ENCODE assay signal across 19 cellular contexts in the genomic region with DNA sequence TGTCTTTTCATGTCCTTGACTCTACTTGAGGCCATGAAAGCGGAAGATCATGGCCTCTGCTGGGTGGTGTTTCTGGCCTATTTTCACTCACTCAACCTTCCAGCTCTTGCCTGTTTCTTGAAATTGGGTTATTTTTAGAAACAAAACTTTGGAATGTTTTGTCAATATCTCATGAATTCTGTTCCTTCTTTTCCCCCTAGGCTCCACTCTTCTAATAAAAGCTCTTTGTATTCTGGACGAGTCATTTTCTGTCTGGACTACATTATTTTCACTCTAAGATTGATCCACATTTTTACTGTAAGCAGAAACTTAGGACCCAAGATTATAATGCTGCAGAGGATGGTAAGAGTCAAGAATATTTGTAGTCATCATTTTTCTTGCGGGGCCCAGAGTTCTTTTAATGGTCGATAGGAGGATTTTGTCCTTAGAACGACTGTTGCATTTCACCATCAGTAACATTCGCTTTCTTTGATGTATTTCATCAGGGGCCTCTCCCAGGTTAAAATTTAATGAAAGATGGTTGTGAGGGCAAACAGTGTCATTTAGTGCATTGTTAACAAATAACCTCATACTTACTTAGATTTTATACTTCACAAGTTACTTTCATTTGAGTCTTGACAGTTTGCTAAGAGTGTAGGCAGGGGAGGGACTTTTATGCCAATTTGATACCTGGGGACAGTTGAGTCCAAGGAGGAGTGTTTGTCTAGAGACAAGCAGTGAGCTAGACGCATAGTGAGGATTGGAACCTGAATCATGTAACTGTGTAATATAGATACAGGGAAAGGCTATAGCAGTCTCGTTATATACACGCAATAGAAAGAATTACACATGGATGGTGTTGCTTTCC.
DNase-seq lines count a peak whose midpoint lies in the region; ATAC-seq, FAIRE-seq and TF ChIP-seq lines count a peak whose summit lies in the region.
"Had no signal": no experiment of that assay in that cellular context is flagged by ENCODE, and none has a peak within 500 bp of the region (broad histone marks: within the 10 kb centered on the region; RNA-seq: fewer than 3 reads in every experiment).

No MANE protein-coding gene starts in this region.

- peaks cover 14% of the 10 kb centered on the region for H3K36me3 Mint-ChIP-seq in glutamatergic neuron (ENCODE audit: unreplicated experiment)
- H3K36me3 Mint-ChIP-seq: activated naive CD8-positive, alpha-beta T cell; CD14-positive monocyte had no signal

- H3K9ac ChIP-seq in SK-N-SH = peak overlapping the region; percentile 38
- H3K9ac ChIP-seq in smooth muscle cell (ENCODE audit: low read depth) = peak overlapping the region; percentile 53

- no peak overlapping the region for H3K4me3 ChIP-seq in SK-N-SH (ENCODE audit: low read depth in 2 of 2, low read length in 1 of 2)
- no peak overlapping the region for H3K4me3 ChIP-seq in smooth muscle cell
- no peak overlapping the region for H3K4me3 ChIP-seq in small intestine (ENCODE audit: low read depth in 1 of 2, low read length in 2 of 2)
- H3K4me3 ChIP-seq in A673 (ENCODE audit: low read depth, low read length, poor library complexity, severe bottlenecking) = no peak overlapping the region
- H3K4me3 ChIP-seq: gastroesophageal sphincter, spleen had no signal

- H3K27ac Mint-ChIP-seq in glutamatergic neuron (ENCODE audit: unreplicated experiment) = no peak overlapping the region
- H3K27ac Mint-ChIP-seq: activated naive CD8-positive, alpha-beta T cell; CD14-positive monocyte; dendritic cell treated with granulocyte-macrophage colony-stimulating factor and Interleukin-4, amounts not matched to agents 40 ng/mL and 50 ng/mL, for 4 days had no signal

- FAIRE-seq in small intestine (lab: Jason Lieb, UNC) = no peak
- FAIRE-seq: endothelial cell of umbilical vein had no signal

- TF ChIP-seq EP300 in SK-N-SH (IDR thresholded peaks at IDR 0.05; ENCODE audit: borderline replicate concordance in 1 of 2, low read depth in 1 of 2, low read length in 1 of 2) = no peak

- H3K9me3 ChIP-seq in SK-N-SH (no peaks in the 10 kb centered on the region), smooth muscle cell (replicated peaks; ENCODE audit: low read depth) (no peaks in the 10 kb centered on the region), small intestine (ENCODE audit: control insufficient read depth, low read depth) (no peaks in the 10 kb centered on the region), A673 (ENCODE audit: low read depth, low read length, poor library complexity, severe bottlenecking) (no peaks in the 10 kb centered on the region)
- H3K9me3 ChIP-seq: spleen had no signal

- H3K27me3 ChIP-seq in SK-N-SH (ENCODE audit: insufficient read depth) (no peaks in the 10 kb centered on the region), smooth muscle cell (ENCODE audit: low read depth) (peaks cover 2% of the 10 kb centered on the region), small intestine (ENCODE audit: control insufficient read depth in 2 of 2, insufficient read depth in 2 of 2, low read length in 2 of 2) (no peaks in the 10 kb centered on the region), A673 (replicated peaks; ENCODE audit: insufficient read depth, low read depth, low read length, poor library complexity) (no peaks in the 10 kb centered on the region)

- no peaks in the 10 kb centered on the region for H3K9me2 ChIP-seq in SK-N-SH

- peak overlapping the region; percentile 27 for H3K4me3 Mint-ChIP-seq in glutamatergic neuron (ENCODE audit: unreplicated experiment)
- H3K4me3 Mint-ChIP-seq: activated naive CD8-positive, alpha-beta T cell; activated T-cell treated with anti-CD3 and anti-CD28 coated beads, Interleukin-2, amount 50 U/mL, for 4 hours; CD14-positive monocyte; dendritic cell treated with granulocyte-macrophage colony-stimulating factor and Interleukin-4, amounts not matched to agents 40 ng/mL and 50 ng/mL, for 4 days; naive thymus-derived CD8-positive, alpha-beta T cell had no signal

- no peak for DNase-seq in SK-N-SH
- peak; percentile 70 for DNase-seq in SW480 (ENCODE audit: low spot score)
- DNase-seq in glutamatergic neuron = no peak
- no peak for DNase-seq in smooth muscle cell (lab: John Stamatoyannopoulos, UW; ENCODE audit: unreplicated experiment)
- DNase-seq in small intestine = no peak
- no peak for DNase-seq in iPS-NIHi11 (ENCODE audit: low spot score)
- DNase-seq in A673 (ENCODE audit: low spot score) = no peak
- DNase-seq: activated CD4-positive, alpha-beta T cell treated with anti-CD3 and anti-CD28 coated beads, Interleukin-2, amount 50 U/mL, for 48 hours; activated T-cell treated with anti-CD3 and anti-CD28 coated beads, Interleukin-2, amount 50 U/mL, for 4 hours; naive thymus-derived CD8-positive, alpha-beta T cell; NCI-H146; spleen had no signal

- H3K4me2 ChIP-seq in SK-N-SH (peak overlapping the region; percentile 48), smooth muscle cell (peak overlapping the region; percentile 35)

- TF ChIP-seq CTCF in SK-N-SH (IDR thresholded peaks at IDR 0.05) = no peak
- TF ChIP-seq CTCF in glutamatergic neuron (IDR thresholded peaks at IDR 0.05; ENCODE audit: partially characterized antibody, unreplicated experiment) = no peak
- no peak for TF ChIP-seq CTCF in smooth muscle cell (IDR thresholded peaks at IDR 0.05; ENCODE audit: borderline replicate concordance, insufficient read depth, poor library complexity, severe bottlenecking)
- no peak for TF ChIP-seq CTCF in A673 (conservative IDR thresholded peaks at IDR 0.05; ENCODE audit: low read depth, low read length)

- intact Hi-C loops in A673 (cut with micrococcal nuclease; ENCODE audit: unreplicated experiment) = no loop called here

- H3K79me2 ChIP-seq in SK-N-SH (ENCODE audit: insufficient read depth) (no peaks in the 10 kb centered on the region), smooth muscle cell (ENCODE audit: low read depth) (no peaks in the 10 kb centered on the region)

- H3K4me1 ChIP-seq in SK-N-SH (ENCODE audit: control insufficient read depth in 1 of 2, insufficient read depth in 2 of 2, low read depth in 1 of 2, low read length in 1 of 2) (peaks cover 0 to 35% of the 10 kb centered on the region in 2 experiments), smooth muscle cell (ENCODE audit: low read depth) (peaks cover 4% of the 10 kb centered on the region), small intestine (ENCODE audit: control insufficient read depth in 2 of 2, insufficient read depth in 1 of 2, low read depth in 1 of 2, low read length in 1 of 2) (no peaks in the 10 kb centered on the region), A673 (ENCODE audit: insufficient read depth, low read length, poor library complexity, severe bottlenecking) (no peaks in the 10 kb centered on the region)
- H3K4me1 ChIP-seq: gastroesophageal sphincter had no signal

- peaks cover 12% of the 10 kb centered on the region for H3K4me1 Mint-ChIP-seq in glutamatergic neuron (ENCODE audit: low read depth, unreplicated experiment)
- H3K4me1 Mint-ChIP-seq: CD14-positive monocyte had no signal

- H3F3A ChIP-seq in SK-N-SH (replicated peaks; ENCODE audit: insufficient read depth) (peaks cover 15% of the 10 kb centered on the region), smooth muscle cell (ENCODE audit: low read depth) (peaks cover 4% of the 10 kb centered on the region)

- H3K9me3 Mint-ChIP-seq in glutamatergic neuron (ENCODE audit: unreplicated experiment) = peaks cover 13% of the 10 kb centered on the region
- H3K9me3 Mint-ChIP-seq: dendritic cell treated with granulocyte-macrophage colony-stimulating factor and Interleukin-4, amounts not matched to agents 40 ng/mL and 50 ng/mL, for 4 days had no signal

- no peak for TF ChIP-seq RAD21 in SK-N-SH (IDR thresholded peaks at IDR 0.05; ENCODE audit: low read length)

- ATAC-seq in SK-N-SH treated with all-trans-retinoic acid at 6 μM for 48 hours = no peak
- ATAC-seq: activated T-cell treated with anti-CD3 and anti-CD28 coated beads, Interleukin-2, amount 50 U/mL, for 4 hours; gastroesophageal sphincter; naive thymus-derived CD8-positive, alpha-beta T cell had no signal

- peak overlapping the region; percentile 43 to 89; a peak in 3 of 4 replicates for H3K27ac ChIP-seq in SK-N-SH (ENCODE audit: low read depth in 2 of 2, low read length in 1 of 2)
- peak overlapping the region; percentile 74 for H3K27ac ChIP-seq in smooth muscle cell (ENCODE audit: low read depth)
- H3K27ac ChIP-seq in small intestine (ENCODE audit: low read depth in 1 of 2, low read length in 1 of 2) = no peak overlapping the region
- no peak overlapping the region for H3K27ac ChIP-seq in A673 (ENCODE audit: low read depth, low read length, poor library complexity, severe bottlenecking)
- H3K27ac ChIP-seq: 22Rv1, gastroesophageal sphincter, spleen had no signal

- CTCF ChIA-PET in SK-N-SH (lab: Yijun Ruan, JAX) (interaction anchor here (0.7 to 1.6 kb wide), 7 partner anchors 13 to 1125 kb away, joined by 3 to 9 read pairs (median 4); no protein-coding TSS in a partner anchor), A673 (lab: Charles Lee) (no interaction called here)

- peaks cover 3% of the 10 kb centered on the region for H3K27me3 Mint-ChIP-seq in glutamatergic neuron (ENCODE audit: unreplicated experiment)
- H3K27me3 Mint-ChIP-seq: activated naive CD8-positive, alpha-beta T cell had no signal

- WGBS in SK-N-SH (ENCODE audit: low lambda C conversion rate) = 65% methylated on average over 9 of the region's 9 CpGs
- WGBS in smooth muscle cell (ENCODE audit: low lambda C conversion rate) = 72% methylated on average over 9 of the region's 9 CpGs
- 30 to 65% (median 47%) methylated on average over 9 of the region's 9 CpGs for WGBS in small intestine, 3 donors

- no peaks in the 10 kb centered on the region for H4K20me1 ChIP-seq in SK-N-SH (ENCODE audit: insufficient read depth)
- no peaks in the 10 kb centered on the region for H4K20me1 ChIP-seq in smooth muscle cell (ENCODE audit: low read depth)

- POLR2A ChIA-PET in SK-N-SH (lab: Yijun Ruan, JAX) = no interaction called here
- POLR2A ChIA-PET in A673 (lab: Charles Lee; ENCODE audit: low non-redundant PET) = no interaction called here

- no TSS peak for BruUV-seq in A673 (replicated peaks; lab: Mats Ljungman, UMichigan)

- H3K36me3 ChIP-seq in SK-N-SH (replicated peaks in 1 of 2; ENCODE audit: control insufficient read depth in 1 of 2, insufficient read depth in 2 of 2, low read length in 1 of 2) (no peaks in the 10 kb centered on the region), smooth muscle cell (ENCODE audit: low read depth) (no peaks in the 10 kb centered on the region), small intestine (ENCODE audit: control insufficient read depth in 2 of 2, insufficient read depth in 2 of 2, low read length in 2 of 2) (no peaks in the 10 kb centered on the region), A673 (ENCODE audit: insufficient read depth, low read length, poor library complexity, severe bottlenecking) (no peaks in the 10 kb centered on the region)
- H3K36me3 ChIP-seq: gastroesophageal sphincter, spleen had no signal

- no peak overlapping the region; the same call in 1 of the 2 replicates for H2AFZ ChIP-seq in SK-N-SH (ENCODE audit: low read depth)
- no peak overlapping the region for H2AFZ ChIP-seq in smooth muscle cell (ENCODE audit: low read depth)

TF ChIP-seq in SK-N-SH treated with all-trans-retinoic acid at 6 μM for 48 hours, 23 proteins besides CTCF, POLR2A, EP300 and RAD21 (continues in another document):
- TF ChIP-seq BACH2 (CRISPR knock-in tag; IDR thresholded peaks at IDR 0.05; ENCODE audit: borderline replicate concordance) = no peak

Comparison
In these comparisons a context has a peak if more than half of its experiments do, and no peak if none do; other contexts are left out.
1. H3K27ac ChIP-seq: peak in SK-N-SH (2 of 2) and smooth muscle cell (single experiment); none in small intestine (0 of 2) and A673 (single experiment).